Comparison of ENCODE assay signal across 37 cellular contexts in the genomic region with DNA sequence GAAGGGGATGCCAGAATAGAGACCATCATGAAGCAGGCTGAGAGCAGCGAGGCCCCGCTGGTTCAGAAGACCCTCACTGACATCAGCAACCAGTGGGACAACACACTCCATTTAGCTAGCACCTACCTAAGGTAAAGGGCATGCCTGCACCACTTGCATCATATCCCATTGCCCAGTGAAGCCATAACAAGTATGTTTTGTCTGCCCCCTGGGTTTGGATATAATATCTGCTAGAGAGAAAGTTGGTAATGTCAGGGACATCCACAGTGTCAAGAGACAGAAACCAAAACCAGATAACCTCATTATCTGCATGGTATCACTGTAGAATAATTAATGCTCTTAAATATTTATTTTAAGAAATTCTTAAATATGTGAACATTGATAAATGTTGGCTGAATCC.
"Had no signal": no experiment of that assay in that cellular context is flagged by ENCODE, and none has a peak within 500 bp of the region (broad histone marks: within the 10 kb centered on the region; RNA-seq: fewer than 3 reads in every experiment).

No MANE protein-coding gene starts in this region.

- H3K4me3 ChIP-seq: PC-9 had no signal

- DNase-seq: activated B cell treated with CpG ODN at 0.5 μM for 24 hours; activated CD4-positive, alpha-beta memory T cell treated with anti-CD3 and anti-CD28 coated beads, Interleukin-2, amount 10 ng/mL, durations not matched to agents 7 days and 5 days; activated CD4-positive, alpha-beta T cell treated with anti-CD3 and anti-CD28 coated beads for 4 hours; activated CD4-positive, alpha-beta T cell treated with anti-CD3 and anti-CD28 coated beads, Interleukin-2, amount 50 U/mL, for 1 hour; activated CD4-positive, CD25-positive, alpha-beta regulatory T cell treated with anti-CD3 and anti-CD28 coated beads, Interleukin-2, amount 50 U/mL, for 72 hours; activated CD8-positive, alpha-beta memory T cell treated with anti-CD3 and anti-CD28 coated beads for 24 hours; activated CD8-positive, alpha-beta memory T cell treated with anti-CD3 and anti-CD28 coated beads, Interleukin-2, amount 10 ng/mL, durations not matched to agents 7 days and 5 days; activated CD8-positive, alpha-beta memory T cell treated with anti-CD3 and anti-CD28 coated beads, Interleukin-2, amount 50 U/mL, for 48 hours; activated effector memory CD4-positive, alpha-beta T cell treated with Interleukin-2 at 50 U/mL for 16 hours; activated naive CD4-positive, alpha-beta T cell treated with anti-CD3 and anti-CD28 coated beads, Interleukin-2, amount 10 ng/mL, durations not matched to agents 7 days and 5 days; activated naive CD8-positive, alpha-beta T cell treated with anti-CD3 and anti-CD28 coated beads, Interleukin-2, amount 50 U/mL, for 24 hours; activated T-cell treated with anti-CD3 and anti-CD28 coated beads, Interleukin-2, amount 50 U/mL, for 48 hours; aorta; brain microvascular endothelial cell; central memory CD4-positive, alpha-beta T cell; Kasumi-1; NCI-H1105; NCI-H1417 treated with DMSO at 0.1 percent for 48 hours; NCI-H187 treated with DMSO at 0.1 percent for 48 hours; NCI-H2081; NCI-H2171 treated with DMSO at 0.1 percent for 48 hours; NCI-H2227 treated with DMSO at 0.1 percent for 48 hours; NCI-H446; NCI-H510A treated with DMSO at 0.1 percent for 48 hours; NCI-H526 treated with DMSO at 0.1 percent for 48 hours; NCI-H82; NK-92 treated with Interleukin-12 subunit alpha and Interleukin-12 subunit beta, amount 100 ng/mL, for 24 hours; PC-9; SIG-M5; SW 1271; T-helper 1 cell; T-helper 2 cell; T-helper 9 cell had no signal

- H3K4me2 ChIP-seq: PC-9 had no signal

- H3K27ac ChIP-seq: brain microvascular endothelial cell, PC-9, RWPE1, VCaP had no signal

- H2AFZ ChIP-seq: PC-9 had no signal

- ATAC-seq: activated CD8-positive, alpha-beta memory T cell treated with anti-CD3 and anti-CD28 coated beads, Interleukin-2, amount 10 ng/mL, durations not matched to agents 7 days and 5 days; activated naive CD8-positive, alpha-beta T cell treated with anti-CD3 and anti-CD28 coated beads, Interleukin-2, amount 50 U/mL, for 24 hours; Right ventricle myocardium inferior had no signal

- FAIRE-seq: RCC 7860 had no signal

- H3K36me3 ChIP-seq: brain microvascular endothelial cell had no signal

- H3K27me3 ChIP-seq: brain microvascular endothelial cell had no signal
